In the genomic region with DNA sequence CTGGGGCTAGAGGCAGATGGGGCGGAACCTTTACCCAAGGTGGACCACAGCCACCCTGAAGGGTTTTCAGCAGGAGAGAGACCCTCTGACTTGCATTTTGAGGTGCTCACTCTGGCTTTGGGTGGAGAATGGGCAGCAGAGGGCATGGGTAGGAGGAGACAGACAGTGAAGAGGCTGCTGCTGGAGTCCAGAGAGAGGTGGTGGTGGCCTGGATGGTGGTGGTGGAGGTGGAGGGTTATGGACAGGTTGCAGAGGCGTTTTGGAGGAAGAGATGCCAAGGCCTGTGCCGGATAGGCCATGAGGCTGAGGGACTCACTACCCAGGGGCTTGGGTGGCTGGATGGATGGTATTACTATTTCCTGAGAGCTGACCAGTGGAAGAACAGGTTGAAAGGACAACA, we compare ENCODE assay signal across 1 cellular context.
TF ChIP-seq lines count a peak whose summit lies in the region.

No MANE protein-coding gene starts in this region.

TF ChIP-seq in IMR-90, 13 proteins besides CTCF, POLR2A, EP300 and RAD21:
- no peak for TF ChIP-seq CHD1 (IDR thresholded peaks at IDR 0.05; ENCODE audit: low read depth, low read length)
- TF ChIP-seq RCOR1 (IDR thresholded peaks at IDR 0.05; ENCODE audit: insufficient replicate concordance, low read length) = no peak
- TF ChIP-seq FOS (IDR thresholded peaks at IDR 0.05; ENCODE audit: low read depth, low read length) = no peak
- no peak for TF ChIP-seq CEBPB (IDR thresholded peaks at IDR 0.05; ENCODE audit: low read depth, low read length)
- no peak for TF ChIP-seq SMC3 (IDR thresholded peaks at IDR 0.05; ENCODE audit: low read depth, low read length)
- no peak for TF ChIP-seq MAFK (IDR thresholded peaks at IDR 0.05; ENCODE audit: low read depth, low read length)
- TF ChIP-seq RFX5 (IDR thresholded peaks at IDR 0.05; ENCODE audit: low read depth, low read length) = no peak
- TF ChIP-seq, protein P1, sequence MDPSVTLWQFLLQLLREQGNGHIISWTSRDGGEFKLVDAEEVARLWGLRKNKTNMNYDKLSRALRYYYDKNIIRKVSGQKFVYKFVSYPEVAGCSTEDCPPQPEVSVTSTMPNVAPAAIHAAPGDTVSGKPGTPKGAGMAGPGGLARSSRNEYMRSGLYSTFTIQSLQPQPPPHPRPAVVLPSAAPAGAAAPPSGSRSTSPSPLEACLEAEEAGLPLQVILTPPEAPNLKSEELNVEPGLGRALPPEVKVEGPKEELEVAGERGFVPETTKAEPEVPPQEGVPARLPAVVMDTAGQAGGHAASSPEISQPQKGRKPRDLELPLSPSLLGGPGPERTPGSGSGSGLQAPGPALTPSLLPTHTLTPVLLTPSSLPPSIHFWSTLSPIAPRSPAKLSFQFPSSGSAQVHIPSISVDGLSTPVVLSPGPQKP (IDR thresholded peaks at IDR 0.05; ENCODE audit: borderline replicate concordance, low read depth, low read length) = no peak
- no peak for TF ChIP-seq BHLHE40 (IDR thresholded peaks at IDR 0.05; ENCODE audit: low read depth, low read length)
- no peak for TF ChIP-seq MAZ (IDR thresholded peaks at IDR 0.05; ENCODE audit: borderline replicate concordance, low read depth, low read length)
- TF ChIP-seq, protein P2, sequence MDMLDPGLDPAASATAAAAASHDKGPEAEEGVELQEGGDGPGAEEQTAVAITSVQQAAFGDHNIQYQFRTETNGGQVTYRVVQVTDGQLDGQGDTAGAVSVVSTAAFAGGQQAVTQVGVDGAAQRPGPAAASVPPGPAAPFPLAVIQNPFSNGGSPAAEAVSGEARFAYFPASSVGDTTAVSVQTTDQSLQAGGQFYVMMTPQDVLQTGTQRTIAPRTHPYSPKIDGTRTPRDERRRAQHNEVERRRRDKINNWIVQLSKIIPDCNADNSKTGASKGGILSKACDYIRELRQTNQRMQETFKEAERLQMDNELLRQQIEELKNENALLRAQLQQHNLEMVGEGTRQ (IDR thresholded peaks at IDR 0.05; ENCODE audit: low read depth, low read length) = no peak
- no peak for TF ChIP-seq MXI1 (IDR thresholded peaks at IDR 0.05; ENCODE audit: borderline replicate concordance, low read depth, low read length)
- TF ChIP-seq NFE2L2 (IDR thresholded peaks at IDR 0.05; ENCODE audit: low read depth, low read length) = no peak
